Comparison of ENCODE assay signal across 13 cellular contexts in genomic region chr5:134242146-134242545, GRCh38. TPM values are rescaled to one million over a fixed set of nuclear protein-coding genes. Genes with fewer than 3 reads are reported as not detected.
A peak's percentile ranks its signal among the peaks of the same experiment; 100 is the strongest.
DNase-seq lines count a peak whose midpoint lies in the region; ATAC-seq, FAIRE-seq and TF ChIP-seq lines count a peak whose summit lies in the region.
"Had no signal": no experiment of that assay in that cellular context is flagged by ENCODE, and none has a peak within 500 bp of the region (broad histone marks: within the 10 kb centered on the region; RNA-seq: fewer than 3 reads in every experiment).

No MANE protein-coding gene starts in this region.

- no peaks in the 10 kb centered on the region for H3K36me3 ChIP-seq in astrocyte (ENCODE audit: insufficient read depth, low read length)
- H3K36me3 ChIP-seq in heart left ventricle: no peaks in the 10 kb centered on the region
- no peaks in the 10 kb centered on the region for H3K36me3 ChIP-seq in psoas muscle (ENCODE audit: insufficient read depth in 1 of 2, low read depth in 1 of 2)

- H3K27me3 Mint-ChIP-seq in astrocyte (ENCODE audit: low read depth, unreplicated experiment): no peaks in the 10 kb centered on the region
- H3K27me3 Mint-ChIP-seq: activated B cell treated with CpG ODN at 0.5 μM for 24 hours had no signal

- peak overlapping the region; percentile 42 for H3K4me2 ChIP-seq in astrocyte (ENCODE audit: low read length)

- TF ChIP-seq POLR2A in heart left ventricle (IDR thresholded peaks at IDR 0.05): no peak

- TF ChIP-seq CTCF in astrocyte (IDR thresholded peaks at IDR 0.05; ENCODE audit: insufficient read depth, low read depth, low read length): no peak
- TF ChIP-seq CTCF in heart left ventricle (IDR thresholded peaks at IDR 0.05): peak in 2 of 12 donors; percentile 9 to 14
- TF ChIP-seq CTCF in psoas muscle (IDR thresholded peaks at IDR 0.05): no peak

- 67 to 85% (median 73%) methylated on average over 5 of the region's 5 CpGs for WGBS in heart left ventricle, 4 donors
- 27 to 64% (median 45%) methylated on average over 5 of the region's 5 CpGs for WGBS in psoas muscle, 3 donors

- H3K4me3 ChIP-seq in astrocyte (ENCODE audit: insufficient read depth, low read depth, low read length) (no peak overlapping the region), heart left ventricle (no peak overlapping the region), psoas muscle (no peak overlapping the region)

- H3K27ac ChIP-seq in astrocyte (ENCODE audit: low read depth, low read length) (peak overlapping the region; percentile 57), heart left ventricle (peak overlapping the region in 11 of 12 donors; percentile 17 to 92 (median 80)), psoas muscle (peak overlapping the region; percentile 85)
- H3K27ac ChIP-seq: epithelial cell of prostate had no signal

- H3K4me1 ChIP-seq in astrocyte (ENCODE audit: insufficient read depth, low read length): peaks cover 38% of the 10 kb centered on the region
- H3K4me1 ChIP-seq in heart left ventricle: peaks cover 0 to 65% (median 25%) of the 10 kb centered on the region in 12 donors
- H3K4me1 ChIP-seq in psoas muscle: peaks cover 52% of the 10 kb centered on the region

- DNase-seq in ELF-1 (ENCODE audit: low read depth, low spot score) (peak; percentile 20), astrocyte (ENCODE audit: low read depth) (peak; percentile 90), heart left ventricle (peak in 4 of 5 donors; percentile 56 to 72 (median 68)), psoas muscle (peak; percentile 36 to 72), RCC 7860 (ENCODE audit: low spot score) (no peak), NCI-H2196 (lab: John Stamatoyannopoulos, UW; ENCODE audit: unreplicated experiment) (no peak), NCI-H446 treated with DMSO at 0.1 percent for 48 hours (lab: John Stamatoyannopoulos, UW) (no peak)
- no peak for DNase-seq in NK-92 treated with Interleukin-12 subunit alpha and Interleukin-12 subunit beta, amount 100 ng/mL, for 24 hours (lab: John Stamatoyannopoulos, UW)
- DNase-seq: activated B cell treated with CpG ODN at 0.5 μM for 24 hours; activated naive CD4-positive, alpha-beta T cell treated with anti-CD3 and anti-CD28 coated beads, Interleukin-2, amount 10 ng/mL, durations not matched to agents 7 days and 5 days; CD8-positive, alpha-beta T cell had no signal

- H3K9me3 Mint-ChIP-seq in astrocyte (ENCODE audit: unreplicated experiment): no peaks in the 10 kb centered on the region
- H3K9me3 Mint-ChIP-seq: activated B cell treated with CpG ODN at 0.5 μM for 24 hours; activated naive CD4-positive, alpha-beta T cell treated with anti-CD3 and anti-CD28 coated beads, Interleukin-2, amount 10 ng/mL, durations not matched to agents 7 days and 5 days; CD8-positive, alpha-beta T cell; memory B cell had no signal

- no peaks in the 10 kb centered on the region for H3K36me3 Mint-ChIP-seq in astrocyte (ENCODE audit: low read depth, unreplicated experiment)
- H3K36me3 Mint-ChIP-seq: activated naive CD4-positive, alpha-beta T cell treated with anti-CD3 and anti-CD28 coated beads, Interleukin-2, amount 10 ng/mL, durations not matched to agents 7 days and 5 days; CD8-positive, alpha-beta T cell; memory B cell had no signal

- peaks cover 34% of the 10 kb centered on the region for H3K4me1 Mint-ChIP-seq in astrocyte (ENCODE audit: low read depth, unreplicated experiment)
- H3K4me1 Mint-ChIP-seq: activated naive CD4-positive, alpha-beta T cell treated with anti-CD3 and anti-CD28 coated beads, Interleukin-2, amount 10 ng/mL, durations not matched to agents 7 days and 5 days; memory B cell had no signal

- H4K20me1 ChIP-seq in astrocyte (ENCODE audit: insufficient read depth, low read length): no peaks in the 10 kb centered on the region

- peak overlapping the region; percentile 79 for H3K4me3 Mint-ChIP-seq in astrocyte (ENCODE audit: unreplicated experiment)
- H3K4me3 Mint-ChIP-seq: activated B cell treated with CpG ODN at 0.5 μM for 24 hours; activated naive CD4-positive, alpha-beta T cell treated with anti-CD3 and anti-CD28 coated beads, Interleukin-2, amount 10 ng/mL, durations not matched to agents 7 days and 5 days; CD8-positive, alpha-beta T cell; memory B cell had no signal

- ATAC-seq in heart left ventricle: peak in 3 of 4 donors; percentile 31 to 75 (median 57)
- ATAC-seq in psoas muscle: peak; percentile 80 to 88 (median 84)
- ATAC-seq: CD8-positive, alpha-beta T cell had no signal

- peak overlapping the region; percentile 17 for H3K9ac ChIP-seq in astrocyte (ENCODE audit: low read length)

- no peak overlapping the region for H2AFZ ChIP-seq in astrocyte (ENCODE audit: low read depth, low read length)

- FAIRE-seq in astrocyte (lab: Jason Lieb, UNC) (no peak), RCC 7860 (lab: Jason Lieb, UNC) (no peak)

- H3K9me3 ChIP-seq in astrocyte (ENCODE audit: insufficient read depth, low read depth, low read length): no peaks in the 10 kb centered on the region
- H3K9me3 ChIP-seq in heart left ventricle: no peaks in the 10 kb centered on the region
- no peaks in the 10 kb centered on the region for H3K9me3 ChIP-seq in psoas muscle

- intact Hi-C loops in heart left ventricle (cut with DNase I): loop anchor here in 1 of 10 donors (10.0 kb wide), 1 partner anchor 47 kb away; no protein-coding TSS in a partner anchor
- intact Hi-C loops in psoas muscle (cut with DNase I): no loop called here

- H3K27me3 ChIP-seq in astrocyte (ENCODE audit: insufficient read depth, low read length) (no peaks in the 10 kb centered on the region), heart left ventricle (no peaks in the 10 kb centered on the region), psoas muscle (ENCODE audit: insufficient read depth in 3 of 3, low read length in 2 of 3) (no peaks in the 10 kb centered on the region)

- H3K79me2 ChIP-seq in astrocyte (ENCODE audit: insufficient read depth, low read length): no peaks in the 10 kb centered on the region

- H3K27ac Mint-ChIP-seq in astrocyte (ENCODE audit: unreplicated experiment): peak overlapping the region; percentile 69
- H3K27ac Mint-ChIP-seq: activated B cell treated with CpG ODN at 0.5 μM for 24 hours; activated naive CD4-positive, alpha-beta T cell treated with anti-CD3 and anti-CD28 coated beads, Interleukin-2, amount 10 ng/mL, durations not matched to agents 7 days and 5 days; CD8-positive, alpha-beta T cell; memory B cell had no signal

RNA-seq across cellular contexts. Expression of gene PPP2CA, which starts 16.3 kb away (rescaled TPM):
- total RNA-seq in astrocyte (172 and 180 TPM in 2 replicates), heart left ventricle (100 to 1,000 TPM; 143 to 219 (median 180) TPM), psoas muscle (100 to 1,000 TPM; 107 to 140 (median 123) TPM)
- polyA plus RNA-seq in heart left ventricle (100 to 1,000 TPM in 1 of 2 donors, 10 to 100 TPM in 1; 59.7 to 157 TPM), psoas muscle (100 to 1,000 TPM in 1 of 3 donors, 10 to 100 TPM in 2; 53.0 to 105 (median 95.3) TPM)

Comparison
In these comparisons a context has a peak if more than half of its experiments do, and no peak if none do; other contexts are left out.
1. DNase-seq: peak in ELF-1 (single experiment), astrocyte (single experiment), heart left ventricle (4 of 5) and psoas muscle (2 of 2); none in RCC 7860 (single experiment), NK-92 treated with Interleukin-12 subunit alpha and Interleukin-12 subunit beta, amount 100 ng/mL, for 24 hours (single experiment), NCI-H2196 (single experiment) and NCI-H446 treated with DMSO at 0.1 percent for 48 hours (single experiment).
2. Peak in every context shown above with its lines, with median percentiles within 50 percentile points of each other: H3K27ac ChIP-seq.